In the genomic region with DNA sequence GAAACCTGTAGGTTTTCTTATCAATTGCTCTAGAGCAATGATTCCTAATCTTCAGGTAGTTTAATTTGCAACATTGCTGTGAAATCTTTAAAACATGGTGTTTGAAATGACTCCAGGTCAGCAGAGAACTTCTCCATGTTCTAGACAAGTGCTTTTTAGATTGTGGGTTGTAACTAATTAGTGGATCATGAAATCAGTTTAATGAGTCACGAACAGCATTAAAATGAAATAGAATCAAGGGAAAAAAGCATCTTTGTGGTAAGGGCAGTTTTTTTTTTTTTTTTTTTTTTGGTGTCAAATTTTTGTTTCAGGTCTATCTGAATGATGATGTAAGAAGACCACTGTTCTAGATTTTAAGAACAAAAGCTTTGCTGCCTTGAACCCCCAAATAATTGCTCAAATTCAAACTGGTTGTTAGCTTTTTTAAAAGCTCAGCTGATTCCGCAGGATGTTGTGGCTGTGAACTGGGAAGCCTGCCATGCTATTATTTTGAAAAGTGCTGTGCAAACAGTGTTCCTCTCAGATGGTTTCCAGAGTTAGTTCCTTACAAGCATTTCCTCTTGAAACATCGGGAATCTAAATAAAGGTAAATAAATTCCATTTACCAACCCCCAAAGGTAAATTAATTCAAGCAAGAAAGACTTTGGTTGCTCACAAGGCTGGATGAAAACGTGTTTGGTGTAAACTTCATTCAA, we compare ENCODE assay signal across 8 cellular contexts. TPM values are rescaled to one million over a fixed set of nuclear protein-coding genes. Genes with fewer than 3 reads are reported as not detected.
A peak's percentile ranks its signal among the peaks of the same experiment; 100 is the strongest.
DNase-seq lines count a peak whose midpoint lies in the region; ATAC-seq and TF ChIP-seq lines count a peak whose summit lies in the region.

No MANE protein-coding gene starts in this region.

- CTCF ChIA-PET in activated CD4-positive, alpha-beta T cell treated with anti-CD3 and anti-CD28 coated beads, Interleukin-2, amount 10 ng/mL, durations not matched to agents 7 days and 5 days (lab: Charles Lee), result interaction anchor here (0.7 kb wide), 1 partner anchor 213 kb away, joined by 3 read pairs; no protein-coding TSS in a partner anchor

- H4K8ac ChIP-seq in trophoblast cell (ENCODE audit: low read depth, low read length), result no peak overlapping the region

- H3K4me3 ChIP-seq in ascending aorta (peak overlapping the region; percentile 26 to 32), testis (no peak overlapping the region), trophoblast cell (ENCODE audit: low read depth, low read length) (no peak overlapping the region)

- no peak overlapping the region for H3K9ac ChIP-seq in trophoblast cell (ENCODE audit: low read length)

- H3K27me3 ChIP-seq in ascending aorta (no peaks in the 10 kb centered on the region), testis (no peaks in the 10 kb centered on the region), trophoblast cell (ENCODE audit: insufficient read depth, low read length) (no peaks in the 10 kb centered on the region)

- H3K18ac ChIP-seq in trophoblast cell (ENCODE audit: low read length), result no peak overlapping the region

- H3K27me3 Mint-ChIP-seq in activated CD4-positive, alpha-beta T cell treated with anti-CD3 and anti-CD28 coated beads, Interleukin-2, amount 10 ng/mL, durations not matched to agents 7 days and 5 days, result peaks cover 4% of the 10 kb centered on the region

- H3K4ac ChIP-seq in trophoblast cell (ENCODE audit: low read depth, low read length), result no peak overlapping the region

- TF ChIP-seq POLR2A in testis (IDR thresholded peaks at IDR 0.05), result no peak

- POLR2A ChIA-PET in activated CD4-positive, alpha-beta T cell treated with anti-CD3 and anti-CD28 coated beads, Interleukin-2, amount 10 ng/mL, durations not matched to agents 7 days and 5 days (lab: Charles Lee), result no interaction called here

- H3K4me2 ChIP-seq in trophoblast cell (ENCODE audit: low read length), result no peak overlapping the region

- no peaks in the 10 kb centered on the region for H3K36me3 Mint-ChIP-seq in activated CD4-positive, alpha-beta T cell treated with anti-CD3 and anti-CD28 coated beads, Interleukin-2, amount 10 ng/mL, durations not matched to agents 7 days and 5 days (ENCODE audit: low read depth)

- no peak overlapping the region for H2BK12ac ChIP-seq in trophoblast cell (ENCODE audit: low read length)

- H3K79me1 ChIP-seq in trophoblast cell (ENCODE audit: low read length), result peaks cover 4% of the 10 kb centered on the region

- 29 to 33% methylated on average over 4 of the region's 4 CpGs for WGBS in testis, 2 donors
- WGBS in trophoblast cell (ENCODE audit: extremely low coverage, insufficient coverage, insufficient read length), result no CpG with 5 or more reads among the region's 4 CpGs

- H3K27ac Mint-ChIP-seq in activated CD4-positive, alpha-beta T cell treated with anti-CD3 and anti-CD28 coated beads, Interleukin-2, amount 10 ng/mL, durations not matched to agents 7 days and 5 days, result no peak overlapping the region

- peaks cover 0 to 2% of the 10 kb centered on the region in 2 donors for H3K9me3 ChIP-seq in ascending aorta
- H3K9me3 ChIP-seq in testis, result no peaks in the 10 kb centered on the region
- peaks cover 4% of the 10 kb centered on the region for H3K9me3 ChIP-seq in trophoblast cell (ENCODE audit: insufficient read depth, low read depth, low read length)

- no peak overlapping the region for H4K91ac ChIP-seq in trophoblast cell (ENCODE audit: low read depth, low read length)

- H2BK5ac ChIP-seq in trophoblast cell (ENCODE audit: low read depth, low read length, poor library complexity), result no peak overlapping the region

- H3K36me3 ChIP-seq in ascending aorta (no peaks in the 10 kb centered on the region), testis (ENCODE audit: low read depth, missing control alignments) (no peaks in the 10 kb centered on the region), trophoblast cell (ENCODE audit: control insufficient read depth in 1 of 2, insufficient read depth in 2 of 2, low read length in 2 of 2) (no peaks in the 10 kb centered on the region)

- H3K4me1 Mint-ChIP-seq in activated CD4-positive, alpha-beta T cell treated with anti-CD3 and anti-CD28 coated beads, Interleukin-2, amount 10 ng/mL, durations not matched to agents 7 days and 5 days, result peaks cover 5% of the 10 kb centered on the region

- no peak for ATAC-seq in HG03457 (IDR thresholded peaks at IDR 0.05; ENCODE audit: unreplicated experiment)

- no peak overlapping the region for H2AFZ ChIP-seq in trophoblast cell (ENCODE audit: insufficient read depth, low read length, poor library complexity)

- H2BK120ac ChIP-seq in trophoblast cell (ENCODE audit: insufficient read depth, low read length, poor library complexity), result no peak overlapping the region

- H3K79me2 ChIP-seq in trophoblast cell (ENCODE audit: control insufficient read depth, insufficient read depth, low read length, poor library complexity), result no peaks in the 10 kb centered on the region

- DNase-seq in NCI-H2107 treated with DMSO at 0.1 percent for 48 hours (lab: John Stamatoyannopoulos, UW; ENCODE audit: unreplicated experiment), result peak; percentile 82
- no peak for DNase-seq in NCI-H2107 (lab: John Stamatoyannopoulos, UW)
- no peak for DNase-seq in ascending aorta (ENCODE audit: low spot score in 2 of 2)
- DNase-seq in kidney glomerular epithelial cell (lab: John Stamatoyannopoulos, UW), result peak; percentile 62
- DNase-seq in testis, result peak; percentile 51
- no peak for DNase-seq in trophoblast cell
- DNase-seq in activated CD4-positive, alpha-beta T cell treated with anti-CD3 and anti-CD28 coated beads, Interleukin-2, amount 10 ng/mL, durations not matched to agents 7 days and 5 days, result no peak

- no peak overlapping the region for H4K12ac ChIP-seq in trophoblast cell (ENCODE audit: low read depth, low read length)

- no peak overlapping the region for H3K4me3 Mint-ChIP-seq in activated CD4-positive, alpha-beta T cell treated with anti-CD3 and anti-CD28 coated beads, Interleukin-2, amount 10 ng/mL, durations not matched to agents 7 days and 5 days

- H3K9me3 Mint-ChIP-seq in activated CD4-positive, alpha-beta T cell treated with anti-CD3 and anti-CD28 coated beads, Interleukin-2, amount 10 ng/mL, durations not matched to agents 7 days and 5 days, result peaks cover 8% of the 10 kb centered on the region

- H2AK5ac ChIP-seq in trophoblast cell (ENCODE audit: low read length), result no peak overlapping the region

- intact Hi-C loops in ascending aorta (cut with DNase I), result no loop called here
- intact Hi-C loops in testis (cut with DNase I; ENCODE audit: low total_unique reads), result loop anchor here (10.0 kb wide), 1 partner anchor 65 kb away; no protein-coding TSS in a partner anchor

- peak overlapping the region; percentile 68 to 84 for H3K27ac ChIP-seq in ascending aorta
- H3K27ac ChIP-seq in testis, result peak overlapping the region; percentile 5 to 85
- no peak overlapping the region for H3K27ac ChIP-seq in trophoblast cell (ENCODE audit: low read depth, low read length)

- H3K14ac ChIP-seq in trophoblast cell (ENCODE audit: low read length), result no peak overlapping the region

- TF ChIP-seq CTCF in ascending aorta (IDR thresholded peaks at IDR 0.05), result no peak
- no peak for TF ChIP-seq CTCF in testis (IDR thresholded peaks at IDR 0.05)

- H3K4me1 ChIP-seq in ascending aorta (peaks cover 0 to 41% of the 10 kb centered on the region in 2 donors), testis (peaks cover 33% of the 10 kb centered on the region), trophoblast cell (ENCODE audit: control insufficient read depth in 1 of 2, insufficient read depth in 2 of 2, low read length in 2 of 2) (peaks cover 5 to 8% of the 10 kb centered on the region in 2 experiments)

- no peak overlapping the region for H3K23ac ChIP-seq in trophoblast cell (ENCODE audit: low read length)

RNA-seq across cellular contexts. Expression of a gene that starts 13.1 kb away (rescaled TPM):
- total RNA-seq in ascending aorta (227 TPM), testis (10 to 100 TPM; 29.6 to 32.8 TPM)
- polyA plus RNA-seq in testis (ENCODE audit: insufficient read depth, low read depth, low replicate concordance), result 24.9 TPM
- 0.08 and 0.10 TPM in 2 replicates for polyA plus RNA-seq in trophoblast cell (2013)
- not detected for total RNA-seq in activated CD4-positive, alpha-beta T cell treated with anti-CD3 and anti-CD28 coated beads, Interleukin-2, amount 10 ng/mL, durations not matched to agents 7 days and 5 days

Comparison
In these comparisons a context has a peak if more than half of its experiments do, and no peak if none do; other contexts are left out.
1. DNase-seq: peak in NCI-H2107 treated with DMSO at 0.1 percent for 48 hours (single experiment), kidney glomerular epithelial cell (single experiment) and testis (single experiment); none in NCI-H2107 (single experiment), ascending aorta (0 of 2), trophoblast cell (0 of 2) and activated CD4-positive, alpha-beta T cell treated with anti-CD3 and anti-CD28 coated beads, Interleukin-2, amount 10 ng/mL, durations not matched to agents 7 days and 5 days (single experiment).
2. H3K4me3 ChIP-seq: peak in ascending aorta (2 of 2); none in testis (0 of 2) and trophoblast cell (single experiment).
3. RNA of a gene that starts 13.1 kb away (total RNA-seq): 227 TPM in ascending aorta (single experiment) and 29.6 to 32.8 TPM in testis; not detected in activated CD4-positive, alpha-beta T cell treated with anti-CD3 and anti-CD28 coated beads, Interleukin-2, amount 10 ng/mL, durations not matched to agents 7 days and 5 days; every median in the first group is over 10 times any median in the second.